1 cellular context compared by ENCODE assay signal in the genomic region with DNA sequence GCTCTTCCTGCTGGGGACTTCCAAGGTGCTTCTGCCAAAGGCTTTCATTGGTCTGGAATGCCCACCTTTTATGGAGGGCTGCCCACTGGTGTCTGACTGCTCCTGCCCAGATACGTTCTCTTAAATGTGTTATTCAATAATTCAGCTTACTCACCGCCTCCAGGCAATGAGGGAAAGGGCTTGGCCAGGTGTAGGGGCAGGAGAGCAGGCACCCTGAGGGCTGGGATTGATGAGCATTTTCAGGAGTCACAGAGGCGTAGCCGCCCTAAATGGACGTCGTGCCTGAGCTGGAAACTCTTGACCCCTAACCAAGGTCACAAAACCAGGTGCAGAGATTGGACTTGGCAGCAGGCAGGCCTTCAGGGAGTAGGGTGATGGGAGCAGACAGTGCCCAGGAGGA.
A peak's percentile ranks its signal among the peaks of the same experiment; 100 is the strongest.
TF ChIP-seq lines count a peak whose summit lies in the region.

No MANE protein-coding gene starts in this region.

TF ChIP-seq in Ishikawa, 13 proteins besides CTCF, POLR2A, EP300 and RAD21 (continued from another document):
- no peak for TF ChIP-seq USF1 (IDR thresholded peaks at IDR 0.05)
- TF ChIP-seq, protein P1, sequence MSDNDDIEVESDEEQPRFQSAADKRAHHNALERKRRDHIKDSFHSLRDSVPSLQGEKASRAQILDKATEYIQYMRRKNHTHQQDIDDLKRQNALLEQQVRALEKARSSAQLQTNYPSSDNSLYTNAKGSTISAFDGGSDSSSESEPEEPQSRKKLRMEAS (IDR thresholded peaks at IDR 0.05) = peak; percentile 68
- TF ChIP-seq ZBTB7A (IDR thresholded peaks at IDR 0.05; ENCODE audit: low read depth) = no peak
- TF ChIP-seq TAF1 (IDR thresholded peaks at IDR 0.05; ENCODE audit: low read depth) = no peak
- peak; percentile 83 for TF ChIP-seq TEAD4 (IDR thresholded peaks at IDR 0.05)
- TF ChIP-seq TCF12 (IDR thresholded peaks at IDR 0.05; ENCODE audit: low read depth) = peak; percentile 100
